Comparison of ENCODE assay signal across 1 cellular context in the genomic region with DNA sequence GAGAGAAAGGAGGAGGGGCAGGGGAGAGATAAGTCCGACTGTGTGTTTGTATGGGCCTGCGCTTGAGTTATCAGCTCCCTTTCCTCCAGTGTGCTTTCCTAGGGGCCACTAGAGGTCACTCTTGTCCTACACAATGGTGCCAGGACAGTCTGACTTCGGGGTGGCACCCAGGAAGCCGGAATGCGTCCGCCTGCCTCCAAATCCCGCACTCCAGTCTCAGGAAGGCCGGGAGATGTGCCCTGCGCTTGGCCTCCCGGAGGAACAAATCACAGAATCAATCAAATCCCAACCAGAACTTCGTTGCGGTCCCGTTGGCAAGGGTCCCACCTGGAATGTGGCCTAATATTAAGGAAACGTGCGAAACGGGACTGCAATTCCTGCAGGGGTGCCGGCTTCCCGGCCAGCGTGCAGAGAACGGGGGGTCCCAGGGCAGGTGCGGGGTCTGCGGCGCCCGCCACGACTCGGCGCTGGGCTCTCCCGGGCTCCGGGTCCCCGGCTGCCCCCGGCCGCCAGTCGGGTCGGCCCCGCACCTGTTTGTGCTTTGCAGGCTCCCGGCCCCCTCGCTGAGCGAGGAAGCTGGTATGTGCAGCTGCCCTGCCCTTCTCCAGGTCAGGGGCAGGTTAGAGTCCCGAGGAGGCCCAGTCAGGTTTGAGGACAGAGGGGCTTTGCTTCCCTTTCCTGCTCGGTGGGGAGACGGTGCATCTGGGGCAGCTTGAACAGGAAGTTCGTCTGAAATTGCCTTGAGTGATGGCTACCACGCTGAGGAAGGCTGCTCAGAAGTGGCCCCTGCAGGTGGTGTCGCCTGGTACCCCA.
A peak's percentile ranks its signal among the peaks of the same experiment; 100 is the strongest.
TF ChIP-seq lines count a peak whose summit lies in the region.

No MANE protein-coding gene starts in this region.

TF ChIP-seq in SK-N-SH, 30 proteins besides CTCF, POLR2A, EP300 and RAD21:
- TF ChIP-seq SMC3 (IDR thresholded peaks at IDR 0.05; ENCODE audit: low read depth, low read length) (peak; percentile 84), USF2 (IDR thresholded peaks at IDR 0.05; ENCODE audit: borderline replicate concordance, low read depth, low read length) (no peak), MXI1 (IDR thresholded peaks at IDR 0.05; ENCODE audit: low read depth, low read length) (0 out of 2 replicates have a peak, but pooled peaks have one; percentile 33), TEAD4 (IDR thresholded peaks at IDR 0.05; ENCODE audit: borderline replicate concordance, insufficient read depth) (0 out of 2 replicates have a peak, but pooled peaks have one; percentile 24), CHD2 (IDR thresholded peaks at IDR 0.05; ENCODE audit: low read length, partially characterized antibody) (peak; percentile 48)
TF ChIP-seq in SK-N-SH: peak in this region for 4.
